In genomic region chr6:93566285-93566684, GRCh38 we compare ENCODE assay signal across 18 cellular contexts.
DNase-seq lines count a peak whose midpoint lies in the region; ATAC-seq and TF ChIP-seq lines count a peak whose summit lies in the region.
"Had no signal": no experiment of that assay in that cellular context is flagged by ENCODE, and none has a peak within 500 bp of the region (broad histone marks: within the 10 kb centered on the region; RNA-seq: fewer than 3 reads in every experiment).

No MANE protein-coding gene starts in this region.

- H3K4me1 ChIP-seq in gastroesophageal sphincter = peaks cover 4 to 34% (median 7%) of the 10 kb centered on the region in 3 donors
- no peaks in the 10 kb centered on the region for H3K4me1 ChIP-seq in osteoblast (ENCODE audit: insufficient read depth, low read length)
- H3K4me1 ChIP-seq in stomach smooth muscle (ENCODE audit: control insufficient read depth, insufficient read depth, low read length) = peaks cover 10% of the 10 kb centered on the region
- H3K4me1 ChIP-seq: A549, HAP-1 had no signal

- H3K27me3 ChIP-seq in gastroesophageal sphincter (no peaks in the 10 kb centered on the region), osteoblast (ENCODE audit: insufficient read depth, low read length) (no peaks in the 10 kb centered on the region), stomach smooth muscle (ENCODE audit: control insufficient read depth in 1 of 2, insufficient read depth in 2 of 2, low read length in 2 of 2) (no peaks in the 10 kb centered on the region)

- no peaks in the 10 kb centered on the region for H4K20me1 ChIP-seq in osteoblast (ENCODE audit: insufficient read depth, low read length)

- no peak for TF ChIP-seq CTCF in gastroesophageal sphincter (IDR thresholded peaks at IDR 0.05)
- TF ChIP-seq CTCF in osteoblast (IDR thresholded peaks at IDR 0.05; ENCODE audit: extremely low read depth, low read depth, low read length) = no peak

- 14 to 44% methylated on average over 7 to 8 of the region's 8 CpGs for WGBS in gastroesophageal sphincter (ENCODE audit: low coverage in 1 of 2), 2 donors

- no peaks in the 10 kb centered on the region for H3K36me3 ChIP-seq in gastroesophageal sphincter
- no peaks in the 10 kb centered on the region for H3K36me3 ChIP-seq in osteoblast (ENCODE audit: insufficient read depth, low read length)
- H3K36me3 ChIP-seq in stomach smooth muscle (ENCODE audit: control insufficient read depth in 2 of 2, insufficient read depth in 2 of 2, low read length in 2 of 2) = no peaks in the 10 kb centered on the region
- H3K36me3 ChIP-seq: HAP-1 had no signal

- no peaks in the 10 kb centered on the region for H3K79me2 ChIP-seq in osteoblast (ENCODE audit: insufficient read depth, low read length)

- no peak overlapping the region for H3K4me2 ChIP-seq in osteoblast (ENCODE audit: insufficient read depth, low read length)
- H3K4me2 ChIP-seq: A549 had no signal

- peak; percentile 79 for ATAC-seq in gastroesophageal sphincter
- ATAC-seq: A549, GM12878, K562 had no signal

- H3K9me3 ChIP-seq in gastroesophageal sphincter (no peaks in the 10 kb centered on the region), osteoblast (ENCODE audit: low read depth, low read length) (peaks cover 2% of the 10 kb centered on the region), stomach smooth muscle (ENCODE audit: control insufficient read depth in 2 of 2, low read length in 2 of 2) (no peaks in the 10 kb centered on the region)
- H3K9me3 ChIP-seq: A549, HAP-1 had no signal

- DNase-seq in osteoblast (ENCODE audit: insufficient read length, low spot score, missing footprints) = peak; percentile 9
- no peak for DNase-seq in 8988T
- no peak for DNase-seq in HPDE6-E6E7 (ENCODE audit: extremely low spot score)
- DNase-seq in HT-29 (ENCODE audit: low spot score) = no peak
- no peak for DNase-seq in epidermal melanocyte (ENCODE audit: insufficient read length, low spot score)
- DNase-seq: AML-193; CD4-positive, alpha-beta T cell; DMS153; DMS79; GM23248; IMR-90 had no signal

- peak overlapping the region in 1 of 2 donors; percentile 47 for H3K9ac ChIP-seq in stomach smooth muscle (ENCODE audit: low read length in 2 of 2)
- H3K9ac ChIP-seq: GM23248 had no signal

- peak overlapping the region; percentile 82 to 99 (median 87) for H3K27ac ChIP-seq in gastroesophageal sphincter
- H3K27ac ChIP-seq in osteoblast (ENCODE audit: low read depth, low read length) = no peak overlapping the region
- H3K27ac ChIP-seq in stomach smooth muscle (ENCODE audit: low read length) = peak overlapping the region; percentile 92
- H3K27ac ChIP-seq: A549, C4-2B, GM23248 had no signal

- TF ChIP-seq POLR2A in gastroesophageal sphincter (IDR thresholded peaks at IDR 0.05) = no peak

- no peak overlapping the region for H2AFZ ChIP-seq in osteoblast (ENCODE audit: low read length)
- H2AFZ ChIP-seq: GM23248 had no signal

- H3K4me3 ChIP-seq in gastroesophageal sphincter (no peak overlapping the region), osteoblast (ENCODE audit: insufficient read depth, low read length) (no peak overlapping the region), stomach smooth muscle (ENCODE audit: low read length in 2 of 2) (no peak overlapping the region)
- H3K4me3 ChIP-seq: A549, GM12878, GM23248, HAP-1, K562 had no signal

- TF ChIP-seq EP300 in gastroesophageal sphincter (IDR thresholded peaks at IDR 0.05) = peak; percentile 28
